In genomic region chr1:45303582-45304310, GRCh38 we compare ENCODE assay signal across 8 cellular contexts.
A peak's percentile ranks its signal among the peaks of the same experiment; 100 is the strongest.
DNase-seq lines count a peak whose midpoint lies in the region; ATAC-seq, FAIRE-seq and TF ChIP-seq lines count a peak whose summit lies in the region.

No MANE protein-coding gene starts in this region.

- H3K27me3 ChIP-seq in BLaER1 treated with 17β-estradiol and CSF1 and Interleukin-3, amounts not matched to agents 10 nM and 100 nM: no peaks in the 10 kb centered on the region

- no peaks in the 10 kb centered on the region for H3K9me3 ChIP-seq in BLaER1 treated with 17β-estradiol and CSF1 and Interleukin-3, amounts not matched to agents 10 nM and 100 nM (replicated peaks in 1 of 11)

- peak overlapping the region; percentile 63 to 80 (median 68) for H3K4me3 ChIP-seq in BLaER1 treated with 17β-estradiol and CSF1 and Interleukin-3, amounts not matched to agents 10 nM and 100 nM
- peak overlapping the region; percentile 90 for H3K4me3 ChIP-seq in coronary artery

- H3K4me1 ChIP-seq in BLaER1 treated with 17β-estradiol and CSF1 and Interleukin-3, amounts not matched to agents 10 nM and 100 nM: peaks cover 32 to 66% (median 58%) of the 10 kb centered on the region in 10 experiments

- H3K9ac ChIP-seq in BLaER1 treated with 17β-estradiol and CSF1 and Interleukin-3, amounts not matched to agents 10 nM and 100 nM: peak overlapping the region; percentile 86 to 94 (median 91)

- H4K20me1 ChIP-seq in BLaER1 treated with 17β-estradiol and CSF1 and Interleukin-3, amounts not matched to agents 10 nM and 100 nM: no peaks in the 10 kb centered on the region

- TF ChIP-seq CTCF in coronary artery (IDR thresholded peaks at IDR 0.05): peak; percentile 13

- no peaks in the 10 kb centered on the region for H3K36me3 ChIP-seq in BLaER1 treated with 17β-estradiol and CSF1 and Interleukin-3, amounts not matched to agents 10 nM and 100 nM

- FAIRE-seq in GM19239 (lab: Jason Lieb, UNC): peak; percentile 92

- DNase-seq in GM19239 (ENCODE audit: insufficient read length, low spot score) (peak; percentile 76), NCI-H524 (lab: John Stamatoyannopoulos, UW) (peak; percentile 94 to 96), coronary artery (ENCODE audit: low spot score) (peak; percentile 98), left kidney (ENCODE audit: low read depth, low spot score) (peak; percentile 99)
- DNase-seq in activated CD4-positive, alpha-beta T cell treated with anti-CD3 and anti-CD28 coated beads for 48 hours: peak; percentile 99
- DNase-seq in stimulated activated CD4-positive, alpha-beta T cell treated with anti-CD3 and anti-CD28 coated beads, Interleukin-1b, Interleukin-23, amount 100 ng/mL, for 48 hours: peak; percentile 99

- H3K27ac ChIP-seq in BLaER1 treated with 17β-estradiol and CSF1 and Interleukin-3, amounts not matched to agents 10 nM and 100 nM: peak overlapping the region; percentile 85 to 96 (median 91)
- peak overlapping the region; percentile 76 to 93 for H3K27ac ChIP-seq in coronary artery

- peak; percentile 60 for ATAC-seq in HG03457 (IDR thresholded peaks at IDR 0.05; ENCODE audit: unreplicated experiment)

- peak overlapping the region; percentile 89 to 99 (median 93) for H3K4me2 ChIP-seq in BLaER1 treated with 17β-estradiol and CSF1 and Interleukin-3, amounts not matched to agents 10 nM and 100 nM

Comparison
In these comparisons a context has a peak if more than half of its experiments do, and no peak if none do; other contexts are left out.
1. Peak in every context shown above with its lines: DNase-seq, ATAC-seq, H3K4me3 ChIP-seq and H3K27ac ChIP-seq.